In the genomic region with DNA sequence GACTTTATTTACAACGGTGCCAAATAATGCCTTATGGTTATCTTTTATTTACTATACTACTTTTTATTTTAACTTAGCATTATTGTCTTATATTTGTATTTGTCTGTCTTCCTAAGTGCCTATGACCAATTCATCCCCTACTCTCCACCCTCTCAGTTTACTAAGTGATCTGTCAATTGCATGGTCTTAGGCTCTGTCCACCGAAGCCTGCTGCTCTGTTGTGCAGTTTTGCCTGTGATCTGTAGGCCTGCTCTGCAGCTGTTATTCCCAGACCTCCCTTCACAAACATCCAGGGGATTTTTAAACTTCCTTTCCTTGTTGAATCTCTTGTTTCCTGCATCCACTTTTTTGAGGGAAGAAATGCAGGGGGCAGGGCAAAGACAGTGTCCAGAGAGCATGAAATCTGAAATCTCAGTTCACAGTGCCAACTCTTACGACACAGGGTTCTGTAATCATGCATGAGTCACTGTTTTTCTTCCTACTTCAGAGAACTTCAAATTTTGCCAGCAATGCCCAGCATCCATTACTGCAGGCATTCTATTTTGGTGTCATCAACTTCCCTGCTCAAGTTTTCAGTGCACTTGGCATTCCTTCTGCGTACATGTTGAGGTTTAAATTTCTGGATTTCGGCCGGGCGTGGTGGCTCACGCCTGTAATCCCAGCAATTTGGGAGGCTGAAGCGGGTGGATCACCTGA, we compare ENCODE assay signal across 9 cellular contexts. TPM values are rescaled to one million over a fixed set of nuclear protein-coding genes. Genes with fewer than 3 reads are reported as not detected.
DNase-seq lines count a peak whose midpoint lies in the region; ATAC-seq and TF ChIP-seq lines count a peak whose summit lies in the region.
"Had no signal": no experiment of that assay in that cellular context is flagged by ENCODE, and none has a peak within 500 bp of the region (broad histone marks: within the 10 kb centered on the region; RNA-seq: fewer than 3 reads in every experiment).

No MANE protein-coding gene starts in this region.

- H3K9me3 Mint-ChIP-seq in neural progenitor cell, result no peaks in the 10 kb centered on the region
- H3K9me3 Mint-ChIP-seq: brain had no signal

- H3K4me1 ChIP-seq in PC-3 (ENCODE audit: insufficient read depth, low read length) (peaks cover 33% of the 10 kb centered on the region), neural progenitor cell (peaks cover 10% of the 10 kb centered on the region)

- peaks cover 2% of the 10 kb centered on the region for H3K36me3 Mint-ChIP-seq in neural progenitor cell

- H3K27ac Mint-ChIP-seq in neural progenitor cell, result peak overlapping the region; percentile 10

- intact Hi-C loops in PC-3 (cut with micrococcal nuclease), result loop anchor here (1.0 to 10.0 kb wide), 4 partner anchors 9 to 553 kb away; partner anchors contain the start of genes SLFN11 and TAF15

- H3K79me2 ChIP-seq in PC-3 (ENCODE audit: low read length), result no peaks in the 10 kb centered on the region
- H3K79me2 ChIP-seq in neural progenitor cell (ENCODE audit: low read depth), result no peaks in the 10 kb centered on the region

- no peaks in the 10 kb centered on the region for H3K9me3 ChIP-seq in PC-3 (ENCODE audit: low read length)
- H3K9me3 ChIP-seq in neural progenitor cell (ENCODE audit: low read depth), result no peaks in the 10 kb centered on the region

- POLR2A ChIA-PET in PC-3 (lab: Charles Lee; ENCODE audit: unreplicated experiment), result interaction anchor here (0.6 to 0.7 kb wide), 2 partner anchors 33 to 87 kb away, joined by 3 to 4 read pairs; no protein-coding TSS in a partner anchor

- no TSS peak for BruUV-seq in PC-3 (replicated peaks; lab: Mats Ljungman, UMichigan)

- ATAC-seq in PC-3, result peak; percentile 85
- no peak for ATAC-seq in HG03457 (IDR thresholded peaks at IDR 0.05; ENCODE audit: unreplicated experiment)
- ATAC-seq in HG02571 (IDR thresholded peaks at IDR 0.05; ENCODE audit: unreplicated experiment), result no peak

- H3K27me3 ChIP-seq in PC-3 (ENCODE audit: low read length) (no peaks in the 10 kb centered on the region), neural progenitor cell (no peaks in the 10 kb centered on the region)

- CTCF ChIA-PET in PC-3 (lab: Charles Lee), result no interaction called here

- H3K4me3 Mint-ChIP-seq in neural progenitor cell, result no peak overlapping the region

- H3K4me3 ChIP-seq in PC-3 (ENCODE audit: low read length) (no peak overlapping the region), epithelial cell of proximal tubule (ENCODE audit: low read depth, low read length) (no peak overlapping the region), neural progenitor cell (no peak overlapping the region)

- DNase-seq in CD1c-positive myeloid dendritic cell (ENCODE audit: extremely low spot score) (peak; percentile 93), PC-3 (peak; percentile 92), epithelial cell of proximal tubule (ENCODE audit: low read depth) (peak; percentile 93), neural progenitor cell (ENCODE audit: low spot score) (no peak), midbrain (lab: John Stamatoyannopoulos, UW) (no peak)
- no peak for DNase-seq in stimulated activated CD4-positive, alpha-beta T cell treated with anti-CD3 and anti-CD28 coated beads, Interleukin-1b, Interleukin-23, amount 100 ng/mL, for 48 hours

- peak overlapping the region; percentile 46 for H3K4me2 ChIP-seq in PC-3 (ENCODE audit: low read length)
- no peak overlapping the region for H3K4me2 ChIP-seq in neural progenitor cell

- H3K27ac ChIP-seq in PC-3 (ENCODE audit: low read length) (peak overlapping the region; percentile 78), neural progenitor cell (no peak overlapping the region)

- TF ChIP-seq CTCF in PC-3 (conservative IDR thresholded peaks at IDR 0.05; ENCODE audit: low read depth, low read length) (no peak), epithelial cell of proximal tubule (conservative IDR thresholded peaks at IDR 0.05; ENCODE audit: low read depth, low read length) (no peak), neural progenitor cell (IDR thresholded peaks at IDR 0.05) (no peak)

- no peak overlapping the region for H2AFZ ChIP-seq in PC-3 (ENCODE audit: low read length)
- H2AFZ ChIP-seq in neural progenitor cell (replicated peaks), result no peak overlapping the region

- H4K20me1 ChIP-seq in PC-3 (ENCODE audit: low read length), result no peaks in the 10 kb centered on the region
- H4K20me1 ChIP-seq in neural progenitor cell (ENCODE audit: low read depth), result no peaks in the 10 kb centered on the region

- no peaks in the 10 kb centered on the region for H3K9me2 ChIP-seq in PC-3 (replicated peaks; ENCODE audit: low read length)

- H3K36me3 ChIP-seq in PC-3 (ENCODE audit: low read depth, low read length) (peaks cover 7% of the 10 kb centered on the region; the same call in 1 of the 2 replicates), neural progenitor cell (no peaks in the 10 kb centered on the region)

- no peaks in the 10 kb centered on the region for H3K27me3 Mint-ChIP-seq in neural progenitor cell (ENCODE audit: insufficient read depth, low read depth)

- H3K4me1 Mint-ChIP-seq in neural progenitor cell, result peaks cover 32% of the 10 kb centered on the region

- no peak overlapping the region for H3K9ac ChIP-seq in PC-3 (ENCODE audit: low read length)
- no peak overlapping the region for H3K9ac ChIP-seq in neural progenitor cell

- H3F3A ChIP-seq in PC-3 (ENCODE audit: low read length, unreplicated experiment) (no peaks in the 10 kb centered on the region), neural progenitor cell (ENCODE audit: low read depth) (no peaks in the 10 kb centered on the region)

RNA-seq across cellular contexts. Expression of gene SLFN5, which starts 11.4 kb away (rescaled TPM):
- total RNA-seq in PC-3 (2014; rRNA removed) (7.5 and 14.5 TPM in 2 replicates), epithelial cell of proximal tubule (15.6 and 28.8 TPM in 2 replicates), neural progenitor cell (ENCODE audit: low replicate concordance) (3.5 and 5.8 TPM in 2 replicates)

Comparison
In these comparisons a context has a peak if more than half of its experiments do, and no peak if none do; other contexts are left out.
1. DNase-seq: peak in CD1c-positive myeloid dendritic cell (single experiment), PC-3 (single experiment) and epithelial cell of proximal tubule (single experiment); none in neural progenitor cell (single experiment), stimulated activated CD4-positive, alpha-beta T cell treated with anti-CD3 and anti-CD28 coated beads, Interleukin-1b, Interleukin-23, amount 100 ng/mL, for 48 hours (single experiment) and midbrain (single experiment).